Comparison of ENCODE assay signal across 8 cellular contexts in genomic region chr14:26394114-26394855, GRCh38.
DNase-seq lines count a peak whose midpoint lies in the region; ATAC-seq and TF ChIP-seq lines count a peak whose summit lies in the region.

No MANE protein-coding gene starts in this region.

- TF ChIP-seq CTCF in HEK293 (tag by site-specific recombination; IDR thresholded peaks at IDR 0.05) = no peak
- peak; percentile 8 to 36 for TF ChIP-seq CTCF in fibroblast of lung (conservative IDR thresholded peaks at IDR 0.05 in 1 of 2, IDR thresholded peaks at IDR 0.05 in 1 of 2; ENCODE audit: low read depth in 1 of 2, low read length in 2 of 2)
- peak; percentile 15 for TF ChIP-seq CTCF in progenitor cell of endocrine pancreas (IDR thresholded peaks at IDR 0.05; ENCODE audit: unreplicated experiment)

- H3K4me3 ChIP-seq in HEK293 (ENCODE audit: low read depth, low read length) (no peak overlapping the region), fibroblast of lung (replicated peaks in 1 of 4; ENCODE audit: control extremely low read depth in 1 of 4, insufficient read depth in 1 of 4, low read depth in 3 of 4, low read length in 4 of 4) (no peak overlapping the region)

- H3K9ac ChIP-seq in fibroblast of lung (ENCODE audit: insufficient read depth, low read length) = no peak overlapping the region

- ATAC-seq in GM18498 (IDR thresholded peaks at IDR 0.05; ENCODE audit: unreplicated experiment) = no peak
- ATAC-seq in GM21619 (IDR thresholded peaks at IDR 0.05; ENCODE audit: unreplicated experiment) = no peak
- no peak for ATAC-seq in esophagus mucosa

- no peaks in the 10 kb centered on the region for H3K9me3 Mint-ChIP-seq in progenitor cell of endocrine pancreas (ENCODE audit: low read depth)

- no peaks in the 10 kb centered on the region for H3K79me2 ChIP-seq in fibroblast of lung (ENCODE audit: control insufficient read depth, insufficient read depth, low read length)

- H3K9me3 ChIP-seq in HEK293 (ENCODE audit: control insufficient read depth, insufficient read depth, low read depth, low read length) (no peaks in the 10 kb centered on the region), fibroblast of lung (ENCODE audit: control insufficient read depth, insufficient read depth, low read depth, low read length) (no peaks in the 10 kb centered on the region)

- no peak overlapping the region for H3K27ac ChIP-seq in HEK293 (ENCODE audit: extremely low read depth, low read depth, low read length)
- H3K27ac ChIP-seq in fibroblast of lung (ENCODE audit: insufficient read depth, low read length) = no peak overlapping the region

- H4K20me1 ChIP-seq in fibroblast of lung (ENCODE audit: control insufficient read depth, extremely low read depth, insufficient read depth, low read length) = no peaks in the 10 kb centered on the region

- CTCF ChIA-PET in HEK293 (lab: Yijun Ruan, JAX) = interaction anchor here (1.1 kb wide), 1 partner anchor 337 kb away, joined by 3 read pairs; no protein-coding TSS in a partner anchor

- H3K4me1 ChIP-seq in HEK293 (ENCODE audit: control insufficient read depth, insufficient read depth, low read length) (no peaks in the 10 kb centered on the region), fibroblast of lung (ENCODE audit: control insufficient read depth, extremely low read depth, insufficient read depth, low read length) (no peaks in the 10 kb centered on the region)

- H3K4me2 ChIP-seq in fibroblast of lung (ENCODE audit: extremely low read depth, insufficient read depth, low read length) = no peak overlapping the region

- H3K27ac Mint-ChIP-seq in progenitor cell of endocrine pancreas = no peak overlapping the region

- H3K36me3 Mint-ChIP-seq in progenitor cell of endocrine pancreas (ENCODE audit: insufficient read depth) = no peaks in the 10 kb centered on the region

- no peaks in the 10 kb centered on the region for H3K36me3 ChIP-seq in HEK293 (ENCODE audit: control insufficient read depth in 2 of 2, insufficient read depth in 1 of 2, low read length in 2 of 2)
- no peaks in the 10 kb centered on the region for H3K36me3 ChIP-seq in fibroblast of lung (ENCODE audit: control insufficient read depth, insufficient read depth, low read length)

- H3K27me3 Mint-ChIP-seq in progenitor cell of endocrine pancreas = no peaks in the 10 kb centered on the region

- H3K27me3 ChIP-seq in fibroblast of lung (ENCODE audit: control insufficient read depth, insufficient read depth, low read length) = no peaks in the 10 kb centered on the region

- no peak overlapping the region for H2AFZ ChIP-seq in fibroblast of lung (ENCODE audit: low read length)

- DNase-seq in NCI-H69 (lab: John Stamatoyannopoulos, UW) (peak; percentile 94), fibroblast of lung (ENCODE audit: low read depth in 2 of 2) (peak; percentile 52 to 54), progenitor cell of endocrine pancreas (ENCODE audit: low spot score, unreplicated experiment) (no peak), retina (no peak)

- H3K4me1 Mint-ChIP-seq in progenitor cell of endocrine pancreas (ENCODE audit: low read depth) = peaks cover 9% of the 10 kb centered on the region

- no peak overlapping the region for H3K4me3 Mint-ChIP-seq in progenitor cell of endocrine pancreas (ENCODE audit: low read depth)

- POLR2A ChIA-PET in HEK293 (lab: Yijun Ruan, JAX) = no interaction called here

TF ChIP-seq in HEK293, 187 proteins besides CTCF, POLR2A, EP300 and RAD21 (continues in another document):
- no peak for TF ChIP-seq ZSCAN23 (tag by site-specific recombination; IDR thresholded peaks at IDR 0.05)
- TF ChIP-seq FEZF1 (tag by site-specific recombination; IDR thresholded peaks at IDR 0.05) = peak; percentile 86
- TF ChIP-seq ZNF777 (tag by site-specific recombination; IDR thresholded peaks at IDR 0.05; ENCODE audit: borderline replicate concordance) = no peak
- TF ChIP-seq, protein P1, sequence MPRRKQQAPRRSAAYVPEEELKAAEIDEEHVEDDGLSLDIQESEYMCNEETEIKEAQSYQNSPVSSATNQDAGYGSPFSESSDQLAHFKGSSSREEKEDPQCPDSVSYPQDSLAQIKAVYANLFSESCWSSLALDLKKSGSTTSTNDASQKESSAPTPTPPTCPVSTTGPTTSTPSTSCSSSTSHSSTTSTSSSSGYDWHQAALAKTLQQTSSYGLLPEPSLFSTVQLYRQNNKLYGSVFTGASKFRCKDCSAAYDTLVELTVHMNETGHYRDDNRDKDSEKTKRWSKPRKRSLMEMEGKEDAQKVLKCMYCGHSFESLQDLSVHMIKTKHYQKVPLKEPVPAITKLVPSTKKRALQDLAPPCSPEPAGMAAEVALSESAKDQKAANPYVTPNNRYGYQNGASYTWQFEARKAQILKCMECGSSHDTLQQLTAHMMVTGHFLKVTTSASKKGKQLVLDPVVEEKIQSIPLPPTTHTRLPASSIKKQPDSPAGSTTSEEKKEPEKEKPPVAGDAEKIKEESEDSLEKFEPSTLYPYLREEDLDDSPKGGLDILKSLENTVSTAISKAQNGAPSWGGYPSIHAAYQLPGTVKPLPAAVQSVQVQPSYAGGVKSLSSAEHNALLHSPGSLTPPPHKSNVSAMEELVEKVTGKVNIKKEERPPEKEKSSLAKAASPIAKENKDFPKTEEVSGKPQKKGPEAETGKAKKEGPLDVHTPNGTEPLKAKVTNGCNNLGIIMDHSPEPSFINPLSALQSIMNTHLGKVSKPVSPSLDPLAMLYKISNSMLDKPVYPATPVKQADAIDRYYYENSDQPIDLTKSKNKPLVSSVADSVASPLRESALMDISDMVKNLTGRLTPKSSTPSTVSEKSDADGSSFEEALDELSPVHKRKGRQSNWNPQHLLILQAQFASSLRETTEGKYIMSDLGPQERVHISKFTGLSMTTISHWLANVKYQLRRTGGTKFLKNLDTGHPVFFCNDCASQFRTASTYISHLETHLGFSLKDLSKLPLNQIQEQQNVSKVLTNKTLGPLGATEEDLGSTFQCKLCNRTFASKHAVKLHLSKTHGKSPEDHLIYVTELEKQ (tag by site-specific recombination; IDR thresholded peaks at IDR 0.05; ENCODE audit: borderline replicate concordance) = peak; percentile 38; the same call in 1 of the 2 replicates
- peak; percentile 41 for TF ChIP-seq KLF10 (tag by site-specific recombination; IDR thresholded peaks at IDR 0.05)
- 0 out of 2 replicates have a peak, but pooled peaks have one; percentile 32 for TF ChIP-seq SCRT2 (tag by site-specific recombination; IDR thresholded peaks at IDR 0.05)
- TF ChIP-seq SP7 (tag by site-specific recombination; IDR thresholded peaks at IDR 0.05) = peak; percentile 100
- TF ChIP-seq ZNF24 (tag by site-specific recombination; IDR thresholded peaks at IDR 0.05) = 0 out of 2 replicates have a peak, but pooled peaks have one; percentile 47
- TF ChIP-seq ZNF362 (tag by site-specific recombination; IDR thresholded peaks at IDR 0.05) = 0 out of 2 replicates have a peak, but pooled peaks have one; percentile 28
- TF ChIP-seq OSR2 (tag by site-specific recombination; IDR thresholded peaks at IDR 0.05) = peak; percentile 90
- TF ChIP-seq ZNF629 (tag by site-specific recombination; IDR thresholded peaks at IDR 0.05) = peak; percentile 57
- TF ChIP-seq, protein P2, sequence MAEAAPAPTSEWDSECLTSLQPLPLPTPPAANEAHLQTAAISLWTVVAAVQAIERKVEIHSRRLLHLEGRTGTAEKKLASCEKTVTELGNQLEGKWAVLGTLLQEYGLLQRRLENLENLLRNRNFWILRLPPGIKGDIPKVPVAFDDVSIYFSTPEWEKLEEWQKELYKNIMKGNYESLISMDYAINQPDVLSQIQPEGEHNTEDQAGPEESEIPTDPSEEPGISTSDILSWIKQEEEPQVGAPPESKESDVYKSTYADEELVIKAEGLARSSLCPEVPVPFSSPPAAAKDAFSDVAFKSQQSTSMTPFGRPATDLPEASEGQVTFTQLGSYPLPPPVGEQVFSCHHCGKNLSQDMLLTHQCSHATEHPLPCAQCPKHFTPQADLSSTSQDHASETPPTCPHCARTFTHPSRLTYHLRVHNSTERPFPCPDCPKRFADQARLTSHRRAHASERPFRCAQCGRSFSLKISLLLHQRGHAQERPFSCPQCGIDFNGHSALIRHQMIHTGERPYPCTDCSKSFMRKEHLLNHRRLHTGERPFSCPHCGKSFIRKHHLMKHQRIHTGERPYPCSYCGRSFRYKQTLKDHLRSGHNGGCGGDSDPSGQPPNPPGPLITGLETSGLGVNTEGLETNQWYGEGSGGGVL (tag by site-specific recombination; IDR thresholded peaks at IDR 0.05) = 0 out of 2 replicates have a peak, but pooled peaks have one; percentile 25
- 0 out of 2 replicates have a peak, but pooled peaks have one; percentile 15 for TF ChIP-seq GLIS2 (tag by site-specific recombination; IDR thresholded peaks at IDR 0.05)
- TF ChIP-seq ZNF785 (tag by site-specific recombination; IDR thresholded peaks at IDR 0.05) = no peak
- TF ChIP-seq TCF7L2 (IDR thresholded peaks at IDR 0.05; ENCODE audit: borderline replicate concordance, low read depth, low read length) = peak; percentile 85
- TF ChIP-seq ZNF274 (IDR thresholded peaks at IDR 0.05; ENCODE audit: low read length) = no peak
- TF ChIP-seq ZNF274 (tag by site-specific recombination; IDR thresholded peaks at IDR 0.05; ENCODE audit: borderline replicate concordance) = no peak
- no peak for TF ChIP-seq YY1 (tag by site-specific recombination; IDR thresholded peaks at IDR 0.05)
- TF ChIP-seq ZNF843 (tag by site-specific recombination; IDR thresholded peaks at IDR 0.05) = peak; percentile 74

Comparison
In these comparisons a context has a peak if more than half of its experiments do, and no peak if none do; other contexts are left out.
1. DNase-seq: peak in NCI-H69 (single experiment) and fibroblast of lung (2 of 2); none in progenitor cell of endocrine pancreas (single experiment) and retina (single experiment).